1 cellular context compared by ENCODE assay signal in genomic region chr1:192808588-192809285, GRCh38.
TF ChIP-seq lines count a peak whose summit lies in the region.

A gene with protein sequence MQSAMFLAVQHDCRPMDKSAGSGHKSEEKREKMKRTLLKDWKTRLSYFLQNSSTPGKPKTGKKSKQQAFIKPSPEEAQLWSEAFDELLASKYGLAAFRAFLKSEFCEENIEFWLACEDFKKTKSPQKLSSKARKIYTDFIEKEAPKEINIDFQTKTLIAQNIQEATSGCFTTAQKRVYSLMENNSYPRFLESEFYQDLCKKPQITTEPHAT (plus strand): TSS chr1:192809039. CDS start chr1:192809072, 33 bp downstream.

TF ChIP-seq in WTC11, 78 proteins besides CTCF, POLR2A, EP300 and RAD21 (continued from another document):
- TF ChIP-seq, protein P1, sequence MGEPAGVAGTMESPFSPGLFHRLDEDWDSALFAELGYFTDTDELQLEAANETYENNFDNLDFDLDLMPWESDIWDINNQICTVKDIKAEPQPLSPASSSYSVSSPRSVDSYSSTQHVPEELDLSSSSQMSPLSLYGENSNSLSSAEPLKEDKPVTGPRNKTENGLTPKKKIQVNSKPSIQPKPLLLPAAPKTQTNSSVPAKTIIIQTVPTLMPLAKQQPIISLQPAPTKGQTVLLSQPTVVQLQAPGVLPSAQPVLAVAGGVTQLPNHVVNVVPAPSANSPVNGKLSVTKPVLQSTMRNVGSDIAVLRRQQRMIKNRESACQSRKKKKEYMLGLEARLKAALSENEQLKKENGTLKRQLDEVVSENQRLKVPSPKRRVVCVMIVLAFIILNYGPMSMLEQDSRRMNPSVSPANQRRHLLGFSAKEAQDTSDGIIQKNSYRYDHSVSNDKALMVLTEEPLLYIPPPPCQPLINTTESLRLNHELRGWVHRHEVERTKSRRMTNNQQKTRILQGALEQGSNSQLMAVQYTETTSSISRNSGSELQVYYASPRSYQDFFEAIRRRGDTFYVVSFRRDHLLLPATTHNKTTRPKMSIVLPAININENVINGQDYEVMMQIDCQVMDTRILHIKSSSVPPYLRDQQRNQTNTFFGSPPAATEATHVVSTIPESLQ (CRISPR knock-in tag; IDR thresholded peaks at IDR 0.05), result no peak
- TF ChIP-seq SP1 (CRISPR knock-in tag; conservative IDR thresholded peaks at IDR 0.05) (peak; percentile 86), ATF2 (CRISPR knock-in tag; IDR thresholded peaks at IDR 0.05; ENCODE audit: borderline replicate concordance, low read depth) (0 out of 2 replicates have a peak, but pooled peaks have one; percentile 21), ZMAT4 (CRISPR knock-in tag; IDR thresholded peaks at IDR 0.05) (no peak), ZNF416 (CRISPR knock-in tag; IDR thresholded peaks at IDR 0.05) (no peak), ZNF671 (CRISPR knock-in tag; IDR thresholded peaks at IDR 0.05) (no peak), ESRRA (CRISPR knock-in tag; IDR thresholded peaks at IDR 0.05; ENCODE audit: borderline replicate concordance) (no peak), STAT6 (CRISPR knock-in tag; conservative IDR thresholded peaks at IDR 0.05; ENCODE audit: low read depth) (no peak), KAT7 (CRISPR knock-in tag; IDR thresholded peaks at IDR 0.05; ENCODE audit: borderline replicate concordance) (no peak), NFYB (CRISPR knock-in tag; conservative IDR thresholded peaks at IDR 0.05; ENCODE audit: low read depth) (no peak; the same call in 1 of the 2 replicates), ATF3 (CRISPR knock-in tag; conservative IDR thresholded peaks at IDR 0.05) (no peak), EMX1 (CRISPR knock-in tag; IDR thresholded peaks at IDR 0.05) (no peak), NFE2L1 (CRISPR knock-in tag; IDR thresholded peaks at IDR 0.05) (peak; percentile 61; the same call in 1 of the 2 replicates), E2F5 (CRISPR knock-in tag; IDR thresholded peaks at IDR 0.05) (peak; percentile 64), ZNF232 (CRISPR knock-in tag; IDR thresholded peaks at IDR 0.05) (peak; percentile 92), MYBL2 (CRISPR knock-in tag; IDR thresholded peaks at IDR 0.05) (peak; percentile 84; the same call in 1 of the 2 replicates), IRF2 (CRISPR knock-in tag; IDR thresholded peaks at IDR 0.05; ENCODE audit: borderline replicate concordance, low read depth) (no peak), ZNF396 (CRISPR knock-in tag; IDR thresholded peaks at IDR 0.05; ENCODE audit: borderline replicate concordance) (no peak), TEAD1 (CRISPR knock-in tag; IDR thresholded peaks at IDR 0.05) (peak; percentile 79), ZNF263 (CRISPR knock-in tag; IDR thresholded peaks at IDR 0.05; ENCODE audit: low read depth) (no peak), TP53 (CRISPR knock-in tag; IDR thresholded peaks at IDR 0.05) (0 out of 2 replicates have a peak, but pooled peaks have one; percentile 40), OVOL2 (CRISPR knock-in tag; IDR thresholded peaks at IDR 0.05; ENCODE audit: borderline replicate concordance) (no peak), RELA (CRISPR knock-in tag; IDR thresholded peaks at IDR 0.05; ENCODE audit: borderline replicate concordance) (no peak), SMAD4 (CRISPR knock-in tag; IDR thresholded peaks at IDR 0.05) (0 out of 2 replicates have a peak, but pooled peaks have one; percentile 15), ZNF138 (CRISPR knock-in tag; conservative IDR thresholded peaks at IDR 0.05) (no peak), CREB1 (CRISPR knock-in tag; IDR thresholded peaks at IDR 0.05) (0 out of 2 replicates have a peak, but pooled peaks have one; percentile 3), ELF4 (CRISPR knock-in tag; IDR thresholded peaks at IDR 0.05; ENCODE audit: low read depth) (peak; percentile 19; the same call in 1 of the 2 replicates), JUN (CRISPR knock-in tag; IDR thresholded peaks at IDR 0.05) (no peak), ATF1 (CRISPR knock-in tag; IDR thresholded peaks at IDR 0.05) (no peak), ZBTB43 (CRISPR knock-in tag; IDR thresholded peaks at IDR 0.05) (peak; percentile 75), CREM (CRISPR knock-in tag; IDR thresholded peaks at IDR 0.05) (peak; percentile 91), SMAD3 (CRISPR knock-in tag; IDR thresholded peaks at IDR 0.05; ENCODE audit: borderline replicate concordance) (peak; percentile 87), NR3C1 (CRISPR knock-in tag; conservative IDR thresholded peaks at IDR 0.05; ENCODE audit: low read depth) (no peak), GRHL2 (CRISPR knock-in tag; IDR thresholded peaks at IDR 0.05; ENCODE audit: insufficient replicate concordance, severe bottlenecking) (no peak), ETV6 (CRISPR knock-in tag; IDR thresholded peaks at IDR 0.05) (no peak), NR2C2 (CRISPR knock-in tag; IDR thresholded peaks at IDR 0.05) (no peak)
- TF ChIP-seq, protein P2, sequence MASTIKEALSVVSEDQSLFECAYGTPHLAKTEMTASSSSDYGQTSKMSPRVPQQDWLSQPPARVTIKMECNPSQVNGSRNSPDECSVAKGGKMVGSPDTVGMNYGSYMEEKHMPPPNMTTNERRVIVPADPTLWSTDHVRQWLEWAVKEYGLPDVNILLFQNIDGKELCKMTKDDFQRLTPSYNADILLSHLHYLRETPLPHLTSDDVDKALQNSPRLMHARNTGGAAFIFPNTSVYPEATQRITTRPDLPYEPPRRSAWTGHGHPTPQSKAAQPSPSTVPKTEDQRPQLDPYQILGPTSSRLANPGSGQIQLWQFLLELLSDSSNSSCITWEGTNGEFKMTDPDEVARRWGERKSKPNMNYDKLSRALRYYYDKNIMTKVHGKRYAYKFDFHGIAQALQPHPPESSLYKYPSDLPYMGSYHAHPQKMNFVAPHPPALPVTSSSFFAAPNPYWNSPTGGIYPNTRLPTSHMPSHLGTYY (CRISPR knock-in tag; IDR thresholded peaks at IDR 0.05), result no peak
- TF ChIP-seq, protein P3, sequence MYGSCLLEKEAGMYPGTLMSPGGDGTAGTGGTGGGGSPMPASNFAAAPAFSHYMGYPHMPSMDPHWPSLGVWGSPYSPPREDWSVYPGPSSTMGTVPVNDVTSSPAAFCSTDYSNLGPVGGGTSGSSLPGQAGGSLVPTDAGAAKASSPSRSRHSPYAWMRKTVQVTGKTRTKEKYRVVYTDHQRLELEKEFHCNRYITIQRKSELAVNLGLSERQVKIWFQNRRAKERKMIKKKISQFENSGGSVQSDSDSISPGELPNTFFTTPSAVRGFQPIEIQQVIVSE (CRISPR knock-in tag; IDR thresholded peaks at IDR 0.05; ENCODE audit: borderline replicate concordance), result no peak
- TF ChIP-seq, protein P4, sequence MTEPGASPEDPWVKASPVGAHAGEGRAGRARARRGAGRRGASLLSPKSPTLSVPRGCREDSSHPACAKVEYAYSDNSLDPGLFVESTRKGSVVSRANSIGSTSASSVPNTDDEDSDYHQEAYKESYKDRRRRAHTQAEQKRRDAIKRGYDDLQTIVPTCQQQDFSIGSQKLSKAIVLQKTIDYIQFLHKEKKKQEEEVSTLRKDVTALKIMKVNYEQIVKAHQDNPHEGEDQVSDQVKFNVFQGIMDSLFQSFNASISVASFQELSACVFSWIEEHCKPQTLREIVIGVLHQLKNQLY (CRISPR knock-in tag; IDR thresholded peaks at IDR 0.05), result no peak
- TF ChIP-seq, protein P5, sequence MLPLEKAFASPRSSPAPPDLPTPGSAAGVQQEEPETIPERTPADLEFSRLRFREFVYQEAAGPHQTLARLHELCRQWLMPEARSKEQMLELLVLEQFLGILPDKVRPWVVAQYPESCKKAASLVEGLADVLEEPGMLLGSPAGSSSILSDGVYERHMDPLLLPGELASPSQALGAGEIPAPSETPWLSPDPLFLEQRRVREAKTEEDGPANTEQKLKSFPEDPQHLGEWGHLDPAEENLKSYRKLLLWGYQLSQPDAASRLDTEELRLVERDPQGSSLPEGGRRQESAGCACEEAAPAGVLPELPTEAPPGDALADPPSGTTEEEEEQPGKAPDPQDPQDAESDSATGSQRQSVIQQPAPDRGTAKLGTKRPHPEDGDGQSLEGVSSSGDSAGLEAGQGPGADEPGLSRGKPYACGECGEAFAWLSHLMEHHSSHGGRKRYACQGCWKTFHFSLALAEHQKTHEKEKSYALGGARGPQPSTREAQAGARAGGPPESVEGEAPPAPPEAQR (CRISPR knock-in tag; IDR thresholded peaks at IDR 0.05), result no peak
